In genomic region chr3:159766563-159767185, GRCh38 we compare ENCODE assay signal across 8 cellular contexts.
A peak's percentile ranks its signal among the peaks of the same experiment; 100 is the strongest.
DNase-seq lines count a peak whose midpoint lies in the region; ATAC-seq and TF ChIP-seq lines count a peak whose summit lies in the region.

No MANE protein-coding gene starts in this region.

- no peak overlapping the region for H3K27ac Mint-ChIP-seq in activated naive CD8-positive, alpha-beta T cell treated with anti-CD3 and anti-CD28 coated beads for 36 hours

- no peak overlapping the region for H3K4me3 Mint-ChIP-seq in activated naive CD8-positive, alpha-beta T cell treated with anti-CD3 and anti-CD28 coated beads for 36 hours

- H3K23ac ChIP-seq in IMR-90 (ENCODE audit: low read depth, low read length) = peak overlapping the region; percentile 100

- peaks cover 68% of the 10 kb centered on the region for H3K27me3 Mint-ChIP-seq in activated naive CD8-positive, alpha-beta T cell treated with anti-CD3 and anti-CD28 coated beads for 36 hours

- peak overlapping the region; percentile 32; the same call in 1 of the 2 replicates for H2AK5ac ChIP-seq in IMR-90 (ENCODE audit: low read depth, low read length)

- H3K36me3 Mint-ChIP-seq in activated naive CD8-positive, alpha-beta T cell treated with anti-CD3 and anti-CD28 coated beads for 36 hours = no peaks in the 10 kb centered on the region

- BruUV-seq in IMR-90 (replicated peaks; lab: Mats Ljungman, UMichigan) = no TSS peak

- H3K9me3 ChIP-seq in BLaER1 treated with 17β-estradiol and CSF1 and Interleukin-3, amounts not matched to agents 10 nM and 100 nM (replicated peaks in 1 of 11) = no peaks in the 10 kb centered on the region
- H3K9me3 ChIP-seq in IMR-90 (ENCODE audit: control insufficient read depth, insufficient read depth, low read length) = no peaks in the 10 kb centered on the region

- WGBS in IMR-90 (ENCODE audit: extremely low coverage in 2 of 2, insufficient read length in 1 of 2), 2 experiments = 100% methylated on average over 1 of the region's 2 CpGs; no CpG with 5 or more reads in 1 of the 2 experiments

- peak overlapping the region in 1 of 2 experiments; percentile 92; a peak in 2 of 4 replicates for H4K8ac ChIP-seq in IMR-90 (ENCODE audit: low read depth in 2 of 2, low read length in 2 of 2)

- peaks cover 13 to 54% of the 10 kb centered on the region in 2 experiments; a peak in 3 of 4 replicates for H3K79me1 ChIP-seq in IMR-90 (ENCODE audit: low read depth in 1 of 2, low read length in 2 of 2)

- peaks cover 0 to 9% (median 0%) of the 10 kb centered on the region in 11 experiments; a peak in 5 of 22 replicates for H4K20me1 ChIP-seq in BLaER1 treated with 17β-estradiol and CSF1 and Interleukin-3, amounts not matched to agents 10 nM and 100 nM
- H4K20me1 ChIP-seq in IMR-90 (ENCODE audit: insufficient read depth, low read length) = peaks cover 9% of the 10 kb centered on the region

- no peak overlapping the region for H4K5ac ChIP-seq in IMR-90 (ENCODE audit: low read depth, low read length)

- peak overlapping the region; percentile 98 for H2BK5ac ChIP-seq in IMR-90 (ENCODE audit: low read depth, low read length, poor library complexity, severe bottlenecking)

- H3K27me3 ChIP-seq in BLaER1 treated with 17β-estradiol and CSF1 and Interleukin-3, amounts not matched to agents 10 nM and 100 nM = peaks cover 0 to 6% (median 0%) of the 10 kb centered on the region in 11 experiments; a peak in 2 of 22 replicates
- H3K27me3 ChIP-seq in IMR-90 (ENCODE audit: control insufficient read depth, insufficient read depth, low read length) = no peaks in the 10 kb centered on the region

- no peak for ATAC-seq in IMR-90 (ENCODE audit: low read depth)
- no peak for ATAC-seq in GM18861 (IDR thresholded peaks at IDR 0.05; ENCODE audit: unreplicated experiment)

- peak; percentile 55 for TF ChIP-seq RAD21 in IMR-90 (IDR thresholded peaks at IDR 0.05; ENCODE audit: low read length)

- no peak overlapping the region for H3K4me3 ChIP-seq in BLaER1 treated with 17β-estradiol and CSF1 and Interleukin-3, amounts not matched to agents 10 nM and 100 nM
- H3K4me3 ChIP-seq in IMR-90 (ENCODE audit: insufficient read depth, low read depth, low read length) (peak overlapping the region; percentile 60; the same call in 1 of the 2 replicates), astrocyte of the spinal cord (ENCODE audit: low read depth, low read length) (peak overlapping the region; percentile 81)

- H3K4me2 ChIP-seq in BLaER1 treated with 17β-estradiol and CSF1 and Interleukin-3, amounts not matched to agents 10 nM and 100 nM = peak overlapping the region in 9 of 11 experiments; percentile 88 to 99 (median 98); a peak in 15 of 22 replicates
- H3K4me2 ChIP-seq in IMR-90 (ENCODE audit: low read depth, low read length) = peak overlapping the region; percentile 55

- DNase-seq in IMR-90 (peak; percentile 63), astrocyte of the spinal cord (ENCODE audit: low read depth, low spot score) (peak; percentile 53), lung microvascular endothelial cell (ENCODE audit: low read depth in 2 of 2) (peak; percentile 60 to 68), GM13976 (ENCODE audit: low spot score) (no peak)
- DNase-seq in activated naive CD8-positive, alpha-beta T cell treated with anti-CD3 and anti-CD28 coated beads for 36 hours = no peak
- no peak for DNase-seq in stimulated activated CD4-positive, alpha-beta T cell treated with anti-CD3 and anti-CD28 coated beads, Interleukin-1b, Interleukin-23, amount 100 ng/mL, for 48 hours

- dilution Hi-C loops in IMR-90 (cut with HindIII; ENCODE audit: low sequenced_read_pairs, unreplicated experiment) = no loop called here

- no peak overlapping the region for H4K91ac ChIP-seq in IMR-90 (ENCODE audit: insufficient read depth, low read depth, low read length)

- H2AK9ac ChIP-seq in IMR-90 (replicated peaks; ENCODE audit: low read depth, low read length, poor library complexity) = no peak overlapping the region

- POLR2A ChIA-PET in IMR-90 (lab: Charles Lee; ENCODE audit: unreplicated experiment) = interaction anchor here (0.5 to 0.8 kb wide), 3 partner anchors 34 to 79 kb away, joined by 3 to 8 read pairs (median 3); no protein-coding TSS in a partner anchor

- TF ChIP-seq CTCF in IMR-90 (conservative IDR thresholded peaks at IDR 0.05; ENCODE audit: low read depth, low read length) (peak; percentile 56), astrocyte of the spinal cord (IDR thresholded peaks at IDR 0.05; ENCODE audit: low read depth, low read length) (peak; percentile 59), GM13976 (IDR thresholded peaks at IDR 0.05; ENCODE audit: borderline replicate concordance, control extremely low read depth, extremely low read depth, insufficient read depth, missing control alignments) (no peak)

- H3K9me1 ChIP-seq in IMR-90 (ENCODE audit: insufficient read depth, low read length) = peaks cover 14% of the 10 kb centered on the region

- no peak overlapping the region for H3K27ac ChIP-seq in BLaER1 treated with 17β-estradiol and CSF1 and Interleukin-3, amounts not matched to agents 10 nM and 100 nM
- no peak overlapping the region for H3K27ac ChIP-seq in IMR-90 (ENCODE audit: insufficient read depth, low read length)

- intact Hi-C loops in IMR-90 (cut with micrococcal nuclease) = loop anchor here (1.0 to 10.0 kb wide), 5 partner anchors 18 to 648 kb away; no protein-coding TSS in a partner anchor

- no peaks in the 10 kb centered on the region for H3K9me3 Mint-ChIP-seq in activated naive CD8-positive, alpha-beta T cell treated with anti-CD3 and anti-CD28 coated beads for 36 hours

- H3K4ac ChIP-seq in IMR-90 (ENCODE audit: low read depth, low read length) = peak overlapping the region; percentile 99

- CTCF ChIA-PET in IMR-90 (lab: Yijun Ruan, JAX) = interaction anchor here (0.6 to 1.7 kb wide), 10 partner anchors 8 to 239 kb away, joined by 3 to 12 read pairs (median 4); no protein-coding TSS in a partner anchor

- no peak overlapping the region; the same call in 1 of the 2 replicates for H3K18ac ChIP-seq in IMR-90 (ENCODE audit: low read depth, low read length)

- H3K4me1 ChIP-seq in BLaER1 treated with 17β-estradiol and CSF1 and Interleukin-3, amounts not matched to agents 10 nM and 100 nM = peaks cover 8 to 23% (median 21%) of the 10 kb centered on the region in 10 experiments
- peaks cover 15% of the 10 kb centered on the region for H3K4me1 ChIP-seq in IMR-90 (ENCODE audit: control insufficient read depth, insufficient read depth, low read length)

- in situ Hi-C loops in IMR-90 (cut with MboI; ENCODE audit: low sequenced_read_pairs) (no loop called here), astrocyte of the spinal cord (cut with HindIII; ENCODE audit: low sequenced_read_pairs) (no loop called here), GM13976 (cut with MboI; ENCODE audit: low sequenced_read_pairs, unreplicated experiment) (no loop called here)

- peaks cover 15% of the 10 kb centered on the region for H3K4me1 Mint-ChIP-seq in activated naive CD8-positive, alpha-beta T cell treated with anti-CD3 and anti-CD28 coated beads for 36 hours

- H3K14ac ChIP-seq in IMR-90 (replicated peaks; ENCODE audit: low read depth, low read length) = peak overlapping the region; percentile 98

- peak overlapping the region; percentile 5; the same call in 1 of the 3 replicates for H2BK15ac ChIP-seq in IMR-90 (ENCODE audit: low read depth, low read length)

- H3K56ac ChIP-seq in IMR-90 (ENCODE audit: extremely low read depth, insufficient read depth, low read length) = peak overlapping the region; percentile 99; the same call in 1 of the 2 replicates

- H2AFZ ChIP-seq in IMR-90 (replicated peaks; ENCODE audit: low read length, poor library complexity) = no peak overlapping the region

- H3K9ac ChIP-seq in BLaER1 treated with 17β-estradiol and CSF1 and Interleukin-3, amounts not matched to agents 10 nM and 100 nM = no peak overlapping the region
- peak overlapping the region; percentile 60; the same call in 1 of the 2 replicates for H3K9ac ChIP-seq in IMR-90 (ENCODE audit: low read depth, low read length)

- TF ChIP-seq POLR2A in IMR-90 (IDR thresholded peaks at IDR 0.05; ENCODE audit: low read depth, low read length) = peak; percentile 16; the same call in 1 of the 2 replicates

- 0 out of 2 replicates have a peak overlapping the region, but pooled peaks have one; percentile 32 for H2BK20ac ChIP-seq in IMR-90 (ENCODE audit: low read depth, low read length)

- H2BK120ac ChIP-seq in IMR-90 (ENCODE audit: low read depth, low read length) = peak overlapping the region; percentile 47; the same call in 1 of the 2 replicates

- no peaks in the 10 kb centered on the region for H3K36me3 ChIP-seq in BLaER1 treated with 17β-estradiol and CSF1 and Interleukin-3, amounts not matched to agents 10 nM and 100 nM
- no peaks in the 10 kb centered on the region; the same call in 1 of the 2 replicates for H3K36me3 ChIP-seq in IMR-90 (ENCODE audit: control insufficient read depth, insufficient read depth, low read length)

TF ChIP-seq in IMR-90, 13 proteins besides CTCF, POLR2A, EP300 and RAD21:
- no peak for TF ChIP-seq FOS (IDR thresholded peaks at IDR 0.05; ENCODE audit: low read depth, low read length)
- peak; percentile 61 for TF ChIP-seq SMC3 (IDR thresholded peaks at IDR 0.05; ENCODE audit: low read depth, low read length)

Comparison
In these comparisons a context has a peak if more than half of its experiments do, and no peak if none do; other contexts are left out.
1. H3K4me3 ChIP-seq: peak in IMR-90 (single experiment) and astrocyte of the spinal cord (single experiment); none in BLaER1 treated with 17β-estradiol and CSF1 and Interleukin-3, amounts not matched to agents 10 nM and 100 nM (0 of 10).
2. DNase-seq: peak in IMR-90 (single experiment), astrocyte of the spinal cord (single experiment) and lung microvascular endothelial cell (2 of 2); none in GM13976 (single experiment), activated naive CD8-positive, alpha-beta T cell treated with anti-CD3 and anti-CD28 coated beads for 36 hours (single experiment) and stimulated activated CD4-positive, alpha-beta T cell treated with anti-CD3 and anti-CD28 coated beads, Interleukin-1b, Interleukin-23, amount 100 ng/mL, for 48 hours (single experiment).